Comparison of ENCODE assay signal across 1 cellular context in the genomic region with DNA sequence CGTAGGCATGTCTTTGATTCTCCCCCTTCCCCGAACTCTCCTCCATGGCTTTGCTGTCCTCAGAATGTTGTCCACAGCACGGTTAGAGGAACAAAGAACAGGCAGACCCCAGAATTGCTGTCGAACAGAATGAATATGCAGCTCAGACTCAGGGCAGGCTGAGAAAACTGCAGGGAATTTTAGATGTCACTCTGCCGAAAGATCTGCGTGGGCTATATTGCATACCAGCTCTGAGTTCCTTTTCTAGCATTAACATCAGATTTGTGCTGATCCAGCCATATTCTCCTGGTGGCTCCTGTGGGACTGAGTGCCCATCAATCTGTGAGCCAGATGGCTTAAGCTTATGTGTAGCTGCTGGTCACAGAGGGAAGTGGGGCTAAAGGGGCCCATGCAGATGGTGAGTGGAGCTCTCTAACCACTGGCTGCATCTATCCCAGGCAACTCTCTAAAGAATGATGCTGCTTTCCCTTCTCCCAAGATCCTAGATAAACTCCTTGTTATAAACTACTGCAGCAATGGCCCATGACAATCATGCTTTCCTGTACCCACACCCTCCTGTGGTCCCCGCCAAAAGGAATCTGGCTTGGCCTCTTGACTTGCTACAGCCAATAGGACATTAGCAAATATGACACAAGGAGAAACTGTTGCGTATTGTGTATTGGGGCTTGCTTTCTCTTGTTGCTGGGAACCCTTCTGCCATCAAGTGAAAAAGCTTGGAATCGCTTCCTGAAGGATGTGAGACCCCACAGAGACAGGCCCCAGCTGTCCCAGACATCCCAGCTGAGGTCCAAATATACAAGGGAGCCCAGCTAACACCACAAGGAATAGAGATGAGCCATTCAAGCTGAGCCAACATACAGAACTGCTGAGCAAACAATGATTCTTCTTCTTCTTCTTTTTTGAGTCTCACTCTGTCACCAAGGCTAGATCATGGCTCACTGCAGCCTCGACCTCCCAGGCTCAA.
TF ChIP-seq lines count a peak whose summit lies in the region.

No MANE protein-coding gene starts in this region.

TF ChIP-seq in H1, 55 proteins besides CTCF, POLR2A, EP300 and RAD21:
- TF ChIP-seq CTBP2 (IDR thresholded peaks at IDR 0.05; ENCODE audit: borderline replicate concordance, insufficient read depth, insufficient read length, low read length) (no peak), SP1 (IDR thresholded peaks at IDR 0.05; ENCODE audit: low read depth, low read length) (no peak), SP2 (IDR thresholded peaks at IDR 0.05; ENCODE audit: low read length) (no peak), SIN3A (conservative IDR thresholded peaks at IDR 0.05 in 1 of 2, IDR thresholded peaks at IDR 0.05 in 1 of 2; ENCODE audit: low read depth in 1 of 2, low read length in 2 of 2) (no peak)
